ENCODE assay signal across 11 cellular contexts in genomic region chr2:219271021-219271420, GRCh38. TPM values are rescaled to one million over a fixed set of nuclear protein-coding genes. Genes with fewer than 3 reads are reported as not detected.
"Had no signal": no experiment of that assay in that cellular context is flagged by ENCODE, and none has a peak within 500 bp of the region (broad histone marks: within the 10 kb centered on the region; RNA-seq: fewer than 3 reads in every experiment).

No MANE protein-coding gene starts in this region.

- H3K4me3 ChIP-seq: GM23248, HAP-1, K562 had no signal

- H3K9me3 ChIP-seq: HAP-1 had no signal

- H2AFZ ChIP-seq: GM23248 had no signal

- DNase-seq: GM23248, GOT3, H7, HFFc6, IMR-90, KG1 had no signal

- H3K4me3 Mint-ChIP-seq: HFFc6 had no signal

- H3K27ac ChIP-seq: GM23248, HL-60 had no signal

- ATAC-seq: HCT116, K562 had no signal

- H3K27ac Mint-ChIP-seq: HFFc6 had no signal

- H3K9me3 Mint-ChIP-seq: HFFc6 had no signal

- H3K36me3 ChIP-seq: HAP-1 had no signal

- H3K9ac ChIP-seq: GM23248 had no signal

- FAIRE-seq: K562 had no signal

RNA-seq across cellular contexts. Expression of gene TUBA4B, which starts 18.0 kb away (rescaled TPM):
- total RNA-seq: GM23248, H4, HFFc6, IMR-90, K562 had no signal
- polyA plus RNA-seq: GM23248, IMR-90 had no signal
